ENCODE assay signal across 10 cellular contexts in the genomic region with DNA sequence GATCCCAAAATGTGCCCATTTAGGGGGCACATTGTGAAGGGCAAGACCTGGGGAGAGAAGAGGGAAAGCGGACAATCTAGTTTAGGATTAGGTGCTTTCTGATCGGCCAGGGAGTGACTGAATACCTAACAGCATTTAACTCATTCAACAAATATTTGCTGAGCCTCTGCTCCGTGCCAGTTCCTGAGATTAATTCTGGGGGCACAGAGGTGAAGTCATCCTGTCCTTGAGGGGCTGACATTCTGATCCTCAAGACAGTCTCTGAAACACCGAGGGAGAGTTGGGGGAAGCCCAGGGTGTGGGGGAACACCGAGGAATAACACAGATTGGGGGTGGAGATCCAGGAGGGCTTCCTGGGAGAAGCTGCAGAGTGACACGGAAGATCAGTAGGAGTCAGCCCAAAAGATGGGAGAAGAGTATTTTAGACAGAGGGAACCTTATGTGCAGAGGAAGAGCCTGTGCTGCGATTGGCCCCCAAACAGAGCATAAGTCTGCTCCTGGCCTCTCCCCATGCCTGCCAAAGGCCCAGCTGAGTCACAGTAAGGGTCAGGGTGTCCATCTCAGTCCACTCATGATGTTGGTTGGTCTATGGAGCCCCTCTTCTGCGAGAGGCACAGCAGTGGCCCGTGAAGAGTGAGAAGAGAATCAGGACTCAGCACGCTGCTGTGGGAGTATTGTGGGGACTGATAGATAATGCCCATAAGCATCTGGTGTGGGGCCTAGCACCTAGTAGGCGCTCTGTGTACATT.
DNase-seq lines count a peak whose midpoint lies in the region; ATAC-seq and TF ChIP-seq lines count a peak whose summit lies in the region.
"Had no signal": no experiment of that assay in that cellular context is flagged by ENCODE, and none has a peak within 500 bp of the region (broad histone marks: within the 10 kb centered on the region; RNA-seq: fewer than 3 reads in every experiment).

No MANE protein-coding gene starts in this region.

- intact Hi-C loops in Caco-2 (cut with micrococcal nuclease; ENCODE audit: unreplicated experiment) (no loop called here), heart right ventricle (cut with DNase I) (loop anchor here in 7 of 10 donors (1.0 to 5.0 kb wide), 6 partner anchors 43 to 64 kb away; partner anchors contain the start of gene AMOTL2 (in 2 of the 7)), prostate gland (cut with DNase I) (loop anchor here (2.0 kb wide), 2 partner anchors 19 to 45 kb away; no protein-coding TSS in a partner anchor)

- DNase-seq in Caco-2 (no peak), heart right ventricle (no peak), prostate gland (ENCODE audit: low spot score) (no peak), NCI-H1105 treated with DMSO at 0.1 percent for 48 hours (lab: John Stamatoyannopoulos, UW) (no peak), NCI-H146 treated with DMSO at 0.1 percent for 48 hours (lab: John Stamatoyannopoulos, UW; ENCODE audit: unreplicated experiment) (no peak)
- DNase-seq: NCI-H510A had no signal

- no peaks in the 10 kb centered on the region for H3K27me3 ChIP-seq in Caco-2 (replicated peaks; ENCODE audit: control insufficient read depth, insufficient read depth, low read length)
- peaks cover 0 to 28% (median 0%) of the 10 kb centered on the region in 7 donors for H3K27me3 ChIP-seq in heart right ventricle
- H3K27me3 ChIP-seq in prostate gland (replicated peaks; ENCODE audit: insufficient read depth), result no peaks in the 10 kb centered on the region

- no peaks in the 10 kb centered on the region for H3K9me3 Mint-ChIP-seq in Caco-2 (ENCODE audit: unreplicated experiment)

- no peaks in the 10 kb centered on the region for H3K36me3 Mint-ChIP-seq in Caco-2 (ENCODE audit: insufficient read depth, unreplicated experiment)

- CTCF ChIA-PET in Caco-2 (lab: Charles Lee), result interaction anchor here (1.5 kb wide), 1 partner anchor 160 kb away, joined by 4 read pairs; no protein-coding TSS in a partner anchor

- H3K9me3 ChIP-seq in Caco-2 (no peaks in the 10 kb centered on the region), heart right ventricle (no peaks in the 10 kb centered on the region), prostate gland (no peaks in the 10 kb centered on the region)

- ATAC-seq in heart right ventricle (peak in 2 of 8 donors; percentile 2 to 5), HG03108 (IDR thresholded peaks at IDR 0.05; ENCODE audit: unreplicated experiment) (no peak), HG02885 (IDR thresholded peaks at IDR 0.05; ENCODE audit: poor library complexity, unreplicated experiment) (no peak)
- ATAC-seq: activated CD4-positive, CD25-positive, alpha-beta regulatory T cell treated with anti-CD3 and anti-CD28 coated beads, Interleukin-2, amount 50 U/mL, for 24 hours had no signal

- H3K27ac ChIP-seq in angular gyrus (ENCODE audit: low read depth, low read length) (peak overlapping the region; percentile 74), heart right ventricle (peak overlapping the region; percentile 85 to 97 (median 92)), prostate gland (peak overlapping the region; percentile 53 to 85)

- peaks cover 72% of the 10 kb centered on the region for H3K4me1 ChIP-seq in Caco-2
- H3K4me1 ChIP-seq in heart right ventricle, result peaks cover 11 to 57% (median 48%) of the 10 kb centered on the region in 9 donors
- H3K4me1 ChIP-seq in prostate gland (replicated peaks), result peaks cover 6% of the 10 kb centered on the region

- no peak for TF ChIP-seq POLR2A in prostate gland (IDR thresholded peaks at IDR 0.05)

- H3K4me1 Mint-ChIP-seq in Caco-2 (ENCODE audit: low read depth, unreplicated experiment), result peaks cover 25% of the 10 kb centered on the region

- H3K36me3 ChIP-seq in Caco-2 (ENCODE audit: control insufficient read depth, insufficient read depth, low read length) (no peaks in the 10 kb centered on the region), heart right ventricle (no peaks in the 10 kb centered on the region), prostate gland (no peaks in the 10 kb centered on the region)

- no peaks in the 10 kb centered on the region for H3K27me3 Mint-ChIP-seq in Caco-2 (ENCODE audit: insufficient read depth, unreplicated experiment)

- BruUV-seq in Caco-2 (replicated peaks; lab: Mats Ljungman, UMichigan), result no TSS peak

- POLR2A ChIA-PET in Caco-2 (lab: Charles Lee), result interaction anchor here (1.0 kb wide), 1 partner anchor 60 kb away, joined by 3 read pairs; the partner anchor contains the start of gene AMOTL2

- peak overlapping the region; percentile 60 for H3K4me3 Mint-ChIP-seq in Caco-2 (ENCODE audit: unreplicated experiment)

- no peak for TF ChIP-seq CTCF in Caco-2 (IDR thresholded peaks at IDR 0.05; ENCODE audit: insufficient read depth in 1 of 2, low read depth in 1 of 2, low read length in 1 of 2, severe bottlenecking in 1 of 2, unreplicated experiment in 1 of 2)
- TF ChIP-seq CTCF in heart right ventricle (IDR thresholded peaks at IDR 0.05), result no peak
- TF ChIP-seq CTCF in prostate gland (IDR thresholded peaks at IDR 0.05), result no peak

- H3K4me3 ChIP-seq in Caco-2 (ENCODE audit: low read depth, low read length) (no peak overlapping the region), heart right ventricle (peak overlapping the region; percentile 44 to 62 (median 54)), prostate gland (peak overlapping the region; percentile 28 to 31)

- peak overlapping the region; percentile 91 for H3K27ac Mint-ChIP-seq in Caco-2 (ENCODE audit: unreplicated experiment)

- WGBS in heart right ventricle, 2 donors, result 64 to 70% methylated on average over 11 of the region's 11 CpGs
- WGBS in prostate gland, result 68% methylated on average over 11 of the region's 11 CpGs
